Comparison of ENCODE assay signal across 29 cellular contexts in genomic region chr10:83515001-83515400, GRCh38.
"Had no signal": no experiment of that assay in that cellular context is flagged by ENCODE, and none has a peak within 500 bp of the region (broad histone marks: within the 10 kb centered on the region; RNA-seq: fewer than 3 reads in every experiment).

No MANE protein-coding gene starts in this region.

- H3K4me1 ChIP-seq: Peyer's patch, SJSA1 had no signal

- H3K27me3 Mint-ChIP-seq: activated CD4-positive, alpha-beta T cell treated with anti-CD3 and anti-CD28 coated beads, Interleukin-2, amount 10 ng/mL, durations not matched to agents 24 days and 14 days; activated CD8-positive, alpha-beta T cell treated with anti-CD3 and anti-CD28 coated beads for 36 hours; activated naive CD4-positive, alpha-beta T cell treated with anti-CD3 and anti-CD28 coated beads, Interleukin-2, amount 50 U/mL, for 24 hours; activated naive CD8-positive, alpha-beta T cell treated with anti-CD3 and anti-CD28 coated beads, Interleukin-2, amount 10 ng/mL, durations not matched to agents 7 days and 5 days; central memory CD8-positive, alpha-beta T cell had no signal

- H3K9ac ChIP-seq: SK-N-SH had no signal

- H3K27ac Mint-ChIP-seq: activated CD4-positive, alpha-beta T cell treated with anti-CD3 and anti-CD28 coated beads, Interleukin-2, amount 10 ng/mL, durations not matched to agents 24 days and 14 days; activated CD8-positive, alpha-beta T cell treated with anti-CD3 and anti-CD28 coated beads for 36 hours; activated naive CD4-positive, alpha-beta T cell treated with anti-CD3 and anti-CD28 coated beads, Interleukin-2, amount 50 U/mL, for 24 hours; activated naive CD8-positive, alpha-beta T cell treated with anti-CD3 and anti-CD28 coated beads, Interleukin-2, amount 10 ng/mL, durations not matched to agents 7 days and 5 days; activated T-helper 2 cell treated with anti-CD3 and anti-CD28 coated beads, Interferon-gamma antibody, Interleukin-2, Interleukin-4, amounts not matched to agents 10 μg/mL and 5 μg/mL and 100 μg/mL, durations not matched to agents 14 hours and 24 hours and 36 hours; T-helper 1 cell treated with Interleukin-12 subunit alpha and Interleukin-12 subunit beta and Interleukin-4 antibody, amounts not matched to agents 30 μg/mL and 1 μg/mL, for 36 hours; T-helper 2 cell treated with Interferon-gamma antibody and Interleukin-4, amounts not matched to agents 5 μg/mL and 100 μg/mL, for 36 hours had no signal

- H3K36me3 ChIP-seq: cardiac muscle cell, Peyer's patch, SJSA1 had no signal

- FAIRE-seq: TTC549 had no signal

- DNase-seq: activated CD4-positive, alpha-beta T cell treated with anti-CD3 and anti-CD28 coated beads, Interleukin-2, amount 10 ng/mL, durations not matched to agents 24 days and 14 days; activated CD4-positive, alpha-beta T cell treated with anti-CD3 and anti-CD28 coated beads, Interleukin-2, amount 50 U/mL, for 4 hours; activated CD8-positive, alpha-beta T cell treated with anti-CD3 and anti-CD28 coated beads for 36 hours; activated gamma-delta T cell; activated naive CD4-positive, alpha-beta T cell treated with Interleukin-2 at 50 U/mL for 16 hours; activated naive CD8-positive, alpha-beta T cell treated with anti-CD3 and anti-CD28 coated beads, Interleukin-2, amount 10 ng/mL, durations not matched to agents 7 days and 5 days; activated T-cell treated with anti-CD3 and anti-CD28 coated beads, Interleukin-2, amount 50 U/mL, for 1 hour; anterior cingulate cortex; MM.1S; MV-4-11; NCI-H1092; NCI-H1436 treated with DMSO at 0.1 percent for 48 hours; NCI-H1694 treated with DMSO at 0.1 percent for 48 hours; NCI-H2029; NCI-H345; NCI-H524 treated with DMSO at 0.1 percent for 48 hours; PC-3; Peyer's patch; RPMI8226; SHP77 treated with DMSO at 0.1 percent for 48 hours; SK-N-SH had no signal

- H3K4me2 ChIP-seq: SK-N-SH had no signal

- ATAC-seq: activated CD8-positive, alpha-beta T cell treated with anti-CD3 and anti-CD28 coated beads for 36 hours; PC-3 had no signal

- H3K4me1 Mint-ChIP-seq: activated CD4-positive, alpha-beta T cell treated with anti-CD3 and anti-CD28 coated beads, Interleukin-2, amount 10 ng/mL, durations not matched to agents 24 days and 14 days; activated naive CD4-positive, alpha-beta T cell treated with anti-CD3 and anti-CD28 coated beads, Interleukin-2, amount 50 U/mL, for 24 hours; activated naive CD8-positive, alpha-beta T cell treated with anti-CD3 and anti-CD28 coated beads, Interleukin-2, amount 10 ng/mL, durations not matched to agents 7 days and 5 days; central memory CD8-positive, alpha-beta T cell had no signal

- H3K27me3 ChIP-seq: cardiac muscle cell, Peyer's patch, SJSA1 had no signal

- H3K36me3 Mint-ChIP-seq: activated naive CD4-positive, alpha-beta T cell treated with anti-CD3 and anti-CD28 coated beads, Interleukin-2, amount 50 U/mL, for 24 hours; activated naive CD8-positive, alpha-beta T cell treated with anti-CD3 and anti-CD28 coated beads, Interleukin-2, amount 10 ng/mL, durations not matched to agents 7 days and 5 days had no signal

- H3K27ac ChIP-seq: cardiac muscle cell, Peyer's patch, SJSA1 had no signal

- H3K4me3 ChIP-seq: cardiac muscle cell, Peyer's patch, SJSA1 had no signal

- H3K4me3 Mint-ChIP-seq: activated CD4-positive, alpha-beta T cell treated with anti-CD3 and anti-CD28 coated beads, Interleukin-2, amount 10 ng/mL, durations not matched to agents 24 days and 14 days; activated CD8-positive, alpha-beta T cell treated with anti-CD3 and anti-CD28 coated beads for 36 hours; activated naive CD4-positive, alpha-beta T cell treated with anti-CD3 and anti-CD28 coated beads, Interleukin-2, amount 50 U/mL, for 24 hours; activated naive CD8-positive, alpha-beta T cell treated with anti-CD3 and anti-CD28 coated beads, Interleukin-2, amount 10 ng/mL, durations not matched to agents 7 days and 5 days; central memory CD8-positive, alpha-beta T cell; T-helper 1 cell treated with Interleukin-12 subunit alpha and Interleukin-12 subunit beta and Interleukin-4 antibody, amounts not matched to agents 30 μg/mL and 1 μg/mL, for 36 hours; T-helper 2 cell treated with Interferon-gamma antibody and Interleukin-4, amounts not matched to agents 5 μg/mL and 100 μg/mL, for 36 hours had no signal

- H3K9me3 ChIP-seq: Peyer's patch, SJSA1, SK-N-SH had no signal
